17 cellular contexts compared by ENCODE assay signal in the genomic region with DNA sequence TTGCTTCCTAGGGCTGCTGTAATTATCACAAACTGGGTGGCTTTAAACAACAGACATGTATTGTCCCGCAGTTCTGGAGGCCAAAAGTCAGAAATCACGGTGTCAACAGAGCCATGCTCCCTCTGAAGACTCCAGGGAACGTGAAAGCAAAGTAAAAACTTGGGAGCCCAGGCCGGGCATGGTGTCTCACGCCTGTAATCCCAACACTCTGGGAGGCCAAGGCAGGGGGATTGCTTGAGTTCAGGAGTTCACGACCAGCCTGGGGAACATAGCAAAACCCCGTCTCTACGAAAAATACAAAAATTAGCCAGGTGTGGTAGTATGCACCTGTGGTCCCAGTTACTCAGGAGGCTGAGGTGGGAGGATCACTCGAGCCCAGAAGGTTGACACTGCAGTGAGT.
DNase-seq lines count a peak whose midpoint lies in the region; ATAC-seq and TF ChIP-seq lines count a peak whose summit lies in the region.
"Had no signal": no experiment of that assay in that cellular context is flagged by ENCODE, and none has a peak within 500 bp of the region (broad histone marks: within the 10 kb centered on the region; RNA-seq: fewer than 3 reads in every experiment).

No MANE protein-coding gene starts in this region.

- H3K79me2 ChIP-seq in fibroblast of lung (ENCODE audit: control insufficient read depth, insufficient read depth, low read length) = peaks cover 2% of the 10 kb centered on the region

- H3K9me3 ChIP-seq in AG04450 (ENCODE audit: control insufficient read depth, insufficient read depth, low read length) (peaks cover 5% of the 10 kb centered on the region; the same call in 1 of the 2 replicates), RWPE2 (ENCODE audit: severe bottlenecking) (no peaks in the 10 kb centered on the region), fibroblast of lung (ENCODE audit: control insufficient read depth, insufficient read depth, low read depth, low read length) (no peaks in the 10 kb centered on the region)
- H3K9me3 ChIP-seq: BE2C had no signal

- no peak for DNase-seq in AG04450 (ENCODE audit: low read depth, low spot score)
- no peak for DNase-seq in RWPE2 (ENCODE audit: low spot score)
- no peak for DNase-seq in fibroblast of lung (ENCODE audit: low read depth in 2 of 2)
- peak; percentile 14 for DNase-seq in posterior vena cava (ENCODE audit: low spot score)
- DNase-seq in T-helper 1 cell = no peak
- DNase-seq in 8988T = no peak
- DNase-seq in activated naive CD8-positive, alpha-beta T cell treated with anti-CD3 and anti-CD28 coated beads for 36 hours = no peak
- DNase-seq: BE2C; CD8-positive, alpha-beta T cell; DMS79; HCEC 1CT; KBM-7; NCI-H1436 treated with DMSO at 0.1 percent for 48 hours; NCI-H2081; NCI-H524 had no signal

- no peak overlapping the region for H3K27ac Mint-ChIP-seq in activated naive CD8-positive, alpha-beta T cell treated with anti-CD3 and anti-CD28 coated beads for 36 hours
- H3K27ac Mint-ChIP-seq: CD8-positive, alpha-beta T cell had no signal

- no peaks in the 10 kb centered on the region for H3K4me1 Mint-ChIP-seq in activated naive CD8-positive, alpha-beta T cell treated with anti-CD3 and anti-CD28 coated beads for 36 hours

- TF ChIP-seq CTCF in AG04450 (IDR thresholded peaks at IDR 0.05; ENCODE audit: low read depth, low read length) = no peak
- no peak for TF ChIP-seq CTCF in RWPE2 (IDR thresholded peaks at IDR 0.05; ENCODE audit: poor library complexity, severe bottlenecking)
- TF ChIP-seq CTCF in fibroblast of lung (conservative IDR thresholded peaks at IDR 0.05 in 1 of 2, IDR thresholded peaks at IDR 0.05 in 1 of 2; ENCODE audit: low read depth in 1 of 2, low read length in 2 of 2) = no peak

- no peak overlapping the region for H3K4me3 ChIP-seq in AG04450 (ENCODE audit: low read depth, low read length)
- no peak overlapping the region for H3K4me3 ChIP-seq in RWPE2 (ENCODE audit: severe bottlenecking)
- H3K4me3 ChIP-seq in fibroblast of lung (replicated peaks in 1 of 4; ENCODE audit: control extremely low read depth in 1 of 4, insufficient read depth in 1 of 4, low read depth in 3 of 4, low read length in 4 of 4) = no peak overlapping the region

- H3K27me3 ChIP-seq in AG04450 (ENCODE audit: control insufficient read depth, insufficient read depth, low read length) (no peaks in the 10 kb centered on the region), RWPE2 (ENCODE audit: insufficient read depth, poor library complexity, severe bottlenecking) (no peaks in the 10 kb centered on the region), fibroblast of lung (ENCODE audit: control insufficient read depth, insufficient read depth, low read length) (no peaks in the 10 kb centered on the region)
- H3K27me3 ChIP-seq: BE2C had no signal

- peaks cover 72% of the 10 kb centered on the region for H3K4me1 ChIP-seq in RWPE2 (ENCODE audit: insufficient read depth, poor library complexity, severe bottlenecking)
- H3K4me1 ChIP-seq in fibroblast of lung (ENCODE audit: control insufficient read depth, extremely low read depth, insufficient read depth, low read length) = peaks cover 60% of the 10 kb centered on the region

- ATAC-seq in RWPE2 (ENCODE audit: low read depth) = no peak
- no peak for ATAC-seq in GM18867 (IDR thresholded peaks at IDR 0.05; ENCODE audit: unreplicated experiment)
- ATAC-seq: CD8-positive, alpha-beta T cell; Right ventricle myocardium inferior had no signal

- H3K36me3 ChIP-seq in RWPE2 (ENCODE audit: low read depth) (no peaks in the 10 kb centered on the region), fibroblast of lung (ENCODE audit: control insufficient read depth, insufficient read depth, low read length) (no peaks in the 10 kb centered on the region)
- H3K36me3 ChIP-seq: BE2C had no signal

- intact Hi-C loops in posterior vena cava (cut with DNase I) = loop anchor here in 1 of 2 donors (5.0 kb wide), 1 partner anchor 270 kb away; no protein-coding TSS in a partner anchor

- no peak overlapping the region for H2AFZ ChIP-seq in fibroblast of lung (ENCODE audit: low read length)

- H3K27ac ChIP-seq in AG04450 (ENCODE audit: low read depth, low read length) (peak overlapping the region; percentile 55), RWPE2 (ENCODE audit: poor library complexity, severe bottlenecking) (peak overlapping the region; percentile 100), fibroblast of lung (ENCODE audit: insufficient read depth, low read length) (peak overlapping the region; percentile 44)

- no peaks in the 10 kb centered on the region for H4K20me1 ChIP-seq in fibroblast of lung (ENCODE audit: control insufficient read depth, extremely low read depth, insufficient read depth, low read length)

- POLR2A ChIA-PET in AG04450 (lab: Yijun Ruan, JAX) = interaction anchor here (0.6 kb wide), 1 partner anchor 83 kb away, joined by 4 read pairs; no protein-coding TSS in a partner anchor

- H3K27me3 Mint-ChIP-seq in activated naive CD8-positive, alpha-beta T cell treated with anti-CD3 and anti-CD28 coated beads for 36 hours = peaks cover 4% of the 10 kb centered on the region

- no peak overlapping the region for H3K4me2 ChIP-seq in fibroblast of lung (ENCODE audit: extremely low read depth, insufficient read depth, low read length)

- H3K4me3 Mint-ChIP-seq in activated naive CD8-positive, alpha-beta T cell treated with anti-CD3 and anti-CD28 coated beads for 36 hours = no peak overlapping the region
- H3K4me3 Mint-ChIP-seq: CD8-positive, alpha-beta T cell had no signal

- H3K9me3 Mint-ChIP-seq in activated naive CD8-positive, alpha-beta T cell treated with anti-CD3 and anti-CD28 coated beads for 36 hours = no peaks in the 10 kb centered on the region
- H3K9me3 Mint-ChIP-seq: CD8-positive, alpha-beta T cell had no signal

- no peaks in the 10 kb centered on the region for H3K36me3 Mint-ChIP-seq in activated naive CD8-positive, alpha-beta T cell treated with anti-CD3 and anti-CD28 coated beads for 36 hours
- H3K36me3 Mint-ChIP-seq: CD8-positive, alpha-beta T cell had no signal

- no peak overlapping the region for H3K9ac ChIP-seq in fibroblast of lung (ENCODE audit: insufficient read depth, low read length)

- CTCF ChIA-PET in AG04450 (lab: Charles Lee) = no interaction called here

Comparison
In these comparisons a context has a peak if more than half of its experiments do, and no peak if none do; other contexts are left out.
1. H3K27ac ChIP-seq: peak in every context shown above with its lines; median percentile 100 in RWPE2; 55 in AG04450; 44 in fibroblast of lung.